ENCODE assay signal across 18 cellular contexts in genomic region chr17:72077326-72077960, GRCh38. TPM values are rescaled to one million over a fixed set of nuclear protein-coding genes. Genes with fewer than 3 reads are reported as not detected.
DNase-seq lines count a peak whose midpoint lies in the region; ATAC-seq and TF ChIP-seq lines count a peak whose summit lies in the region.
"Had no signal": no experiment of that assay in that cellular context is flagged by ENCODE, and none has a peak within 500 bp of the region (broad histone marks: within the 10 kb centered on the region; RNA-seq: fewer than 3 reads in every experiment).

No MANE protein-coding gene starts in this region.

- no peak overlapping the region for H4K91ac ChIP-seq in trophoblast cell (ENCODE audit: low read depth, low read length)

- no peak overlapping the region for H2BK5ac ChIP-seq in trophoblast cell (ENCODE audit: low read depth, low read length, poor library complexity)

- peak; percentile 17 for DNase-seq in M059J (ENCODE audit: low read depth)
- DNase-seq in epithelial cell of esophagus (ENCODE audit: low read depth), result peak; percentile 81
- no peak for DNase-seq in trophoblast cell
- DNase-seq in NCI-H510A (lab: John Stamatoyannopoulos, UW), result no peak
- DNase-seq: activated CD4-positive, alpha-beta T cell treated with anti-CD3 and anti-CD28 coated beads, Interleukin-2, amount 50 U/mL, for 48 hours; activated naive CD4-positive, alpha-beta T cell treated with anti-CD3 and anti-CD28 coated beads, Interleukin-2, amount 50 U/mL, for 16 hours; activated T-cell treated with anti-CD3 and anti-CD28 coated beads, Interleukin-2, amount 50 U/mL, for 1 hour; dermis blood vessel endothelial cell; EL; kidney; NCI-H526 treated with DMSO at 0.1 percent for 48 hours; testis had no signal

- H3K4me3 ChIP-seq in epithelial cell of esophagus (ENCODE audit: low read length), result no peak overlapping the region
- peak overlapping the region; percentile 33 for H3K4me3 ChIP-seq in trophoblast cell (ENCODE audit: low read depth, low read length)
- H3K4me3 ChIP-seq: PC-9, testis had no signal

- H2BK120ac ChIP-seq in trophoblast cell (ENCODE audit: insufficient read depth, low read length, poor library complexity), result no peak overlapping the region

- no peak overlapping the region for H2BK12ac ChIP-seq in trophoblast cell (ENCODE audit: low read length)

- no peak overlapping the region for H4K12ac ChIP-seq in trophoblast cell (ENCODE audit: low read depth, low read length)

- H3K27me3 ChIP-seq in trophoblast cell (ENCODE audit: insufficient read depth, low read length), result no peaks in the 10 kb centered on the region
- H3K27me3 ChIP-seq: testis had no signal

- H3K79me1 ChIP-seq in trophoblast cell (ENCODE audit: low read length), result no peaks in the 10 kb centered on the region

- H4K8ac ChIP-seq in trophoblast cell (ENCODE audit: low read depth, low read length), result no peak overlapping the region

- H3K4ac ChIP-seq in trophoblast cell (ENCODE audit: low read depth, low read length), result no peak overlapping the region

- TF ChIP-seq CTCF in GM12872 (IDR thresholded peaks at IDR 0.05; ENCODE audit: insufficient read depth, low read depth, low read length) (peak; percentile 13; the same call in 1 of the 3 replicates), epithelial cell of esophagus (IDR thresholded peaks at IDR 0.05; ENCODE audit: insufficient read depth, low read depth, low read length, missing control alignments) (no peak)

- H3K27ac ChIP-seq in trophoblast cell (ENCODE audit: low read depth, low read length), result no peak overlapping the region
- H3K27ac ChIP-seq: PC-9, testis had no signal

- no peaks in the 10 kb centered on the region for H3K79me2 ChIP-seq in trophoblast cell (ENCODE audit: control insufficient read depth, insufficient read depth, low read length, poor library complexity)

- no peak overlapping the region for H3K14ac ChIP-seq in trophoblast cell (ENCODE audit: low read length)

- H3K23ac ChIP-seq in trophoblast cell (ENCODE audit: low read length), result no peak overlapping the region

- no peak overlapping the region for H2AK5ac ChIP-seq in trophoblast cell (ENCODE audit: low read length)

- no peaks in the 10 kb centered on the region for H3K4me1 ChIP-seq in trophoblast cell (ENCODE audit: control insufficient read depth in 1 of 2, insufficient read depth in 2 of 2, low read length in 2 of 2)
- H3K4me1 ChIP-seq: testis had no signal

- no peak overlapping the region for H3K4me2 ChIP-seq in trophoblast cell (ENCODE audit: low read length)
- H3K4me2 ChIP-seq: PC-9 had no signal

- no CpG with 5 or more reads among the region's 4 CpGs for WGBS in trophoblast cell (ENCODE audit: extremely low coverage, insufficient coverage, insufficient read length)

- no peak overlapping the region for H3K9ac ChIP-seq in trophoblast cell (ENCODE audit: low read length)

- H2AFZ ChIP-seq in trophoblast cell (ENCODE audit: insufficient read depth, low read length, poor library complexity), result no peak overlapping the region
- H2AFZ ChIP-seq: PC-9 had no signal

- no peaks in the 10 kb centered on the region for H3K9me3 ChIP-seq in trophoblast cell (ENCODE audit: insufficient read depth, low read depth, low read length)
- H3K9me3 ChIP-seq: testis had no signal

- H3K18ac ChIP-seq in trophoblast cell (ENCODE audit: low read length), result no peak overlapping the region

- no peaks in the 10 kb centered on the region for H3K36me3 ChIP-seq in trophoblast cell (ENCODE audit: control insufficient read depth in 1 of 2, insufficient read depth in 2 of 2, low read length in 2 of 2)

- ATAC-seq in HG03469 (IDR thresholded peaks at IDR 0.05; ENCODE audit: unreplicated experiment) (no peak), GM18520 (IDR thresholded peaks at IDR 0.05; ENCODE audit: unreplicated experiment) (no peak)

RNA-seq across cellular contexts. Expression of gene SOX9, which starts 43.4 kb away (rescaled TPM):
- 16.9 and 24.3 TPM in 2 replicates for total RNA-seq in M059J (2014; rRNA removed; shearing (Covaris generic))
- 34.9 and 36.2 TPM in 2 replicates for polyA plus RNA-seq in trophoblast cell (2013)
- polyA plus RNA-seq: CD14-positive monocyte, IgD-negative memory B cell had no signal

Comparison
In these comparisons a context has a peak if more than half of its experiments do, and no peak if none do; other contexts are left out.
1. DNase-seq: peak in M059J (single experiment) and epithelial cell of esophagus (single experiment); none in trophoblast cell (0 of 2) and NCI-H510A (single experiment).